Comparison of ENCODE assay signal across 8 cellular contexts in the genomic region with DNA sequence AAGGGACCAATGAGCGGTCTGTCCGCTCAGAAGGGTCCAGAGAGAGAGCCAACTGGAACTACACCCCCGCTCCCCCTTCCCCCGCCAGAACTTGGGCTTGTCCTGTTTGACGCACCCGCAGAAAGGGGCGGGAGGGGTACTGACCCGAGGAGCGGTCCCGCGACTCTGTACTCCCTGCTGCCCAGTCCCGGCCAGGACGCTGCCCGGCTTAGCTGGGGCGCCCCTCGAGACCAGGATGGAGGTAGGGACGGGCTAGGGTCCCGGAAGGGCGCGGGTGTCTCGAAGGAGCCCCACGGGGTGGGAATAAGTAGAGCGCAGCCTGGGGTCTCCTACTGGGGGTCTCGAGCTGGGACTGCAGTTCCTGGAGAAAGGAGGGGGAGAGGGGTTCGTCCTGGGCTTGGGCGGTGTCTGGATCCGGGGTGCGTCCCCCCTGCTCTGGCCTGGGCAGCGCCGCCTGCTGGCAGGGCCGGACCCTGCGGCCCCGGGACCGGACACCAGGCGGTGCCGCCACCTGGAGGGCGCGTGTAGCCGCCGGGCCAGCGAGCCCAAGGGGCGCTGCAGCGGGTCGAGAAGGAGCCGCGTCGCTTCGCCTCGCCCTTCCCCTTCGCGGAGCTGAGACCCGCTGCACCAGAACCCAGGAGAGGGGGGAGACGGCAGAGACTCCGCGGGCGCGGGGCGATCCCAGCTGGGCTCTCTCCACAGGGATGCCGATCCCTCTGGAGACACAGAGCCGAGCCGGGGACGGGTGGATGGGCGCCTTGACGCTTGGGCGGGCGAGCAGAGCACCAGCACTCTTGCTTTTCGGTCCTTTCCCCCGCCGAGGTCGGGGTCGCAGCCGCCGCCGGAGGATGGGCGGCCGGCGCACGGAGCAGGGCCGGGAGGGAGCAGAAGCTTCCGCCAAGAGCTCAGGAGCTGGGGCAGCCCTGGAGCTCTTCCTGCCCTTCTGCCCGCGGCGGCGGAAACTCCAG. TPM values are rescaled to one million over a fixed set of nuclear protein-coding genes. Genes with fewer than 3 reads are reported as not detected.
DNase-seq lines count a peak whose midpoint lies in the region; ATAC-seq and TF ChIP-seq lines count a peak whose summit lies in the region.

No MANE protein-coding gene starts in this region.

- no peaks in the 10 kb centered on the region for H3K27me3 ChIP-seq in right atrium auricular region

- DNase-seq in GM04504 (ENCODE audit: low read depth), result peak; percentile 63
- DNase-seq in KG1 (lab: John Stamatoyannopoulos, UW), result peak; percentile 61
- peak; percentile 68 for DNase-seq in SW480 (ENCODE audit: low spot score)
- peak; percentile 67 for DNase-seq in amniotic epithelial cell (ENCODE audit: low read depth)
- peak; percentile 80 for DNase-seq in right atrium auricular region (ENCODE audit: low spot score)
- peak; percentile 35 for DNase-seq in renal cortical epithelial cell (ENCODE audit: low read depth)
- DNase-seq in NCI-H524 treated with DMSO at 0.1 percent for 48 hours (lab: John Stamatoyannopoulos, UW), result no peak

- peak; percentile 76 for ATAC-seq in GM21737 (IDR thresholded peaks at IDR 0.05; ENCODE audit: unreplicated experiment)

- no peaks in the 10 kb centered on the region for H3K36me3 ChIP-seq in right atrium auricular region

- peak overlapping the region; percentile 75 to 88 for H3K27ac ChIP-seq in right atrium auricular region

- peaks cover 0 to 44% of the 10 kb centered on the region in 2 donors for H3K4me1 ChIP-seq in right atrium auricular region

- peak; percentile 99 to 100 for TF ChIP-seq CTCF in right atrium auricular region (IDR thresholded peaks at IDR 0.05)

- H3K4me3 ChIP-seq in right atrium auricular region, result peak overlapping the region; percentile 64 to 79

- H3K9me3 ChIP-seq in right atrium auricular region, result no peaks in the 10 kb centered on the region

RNA-seq across cellular contexts. Expression of gene CACNB3, which starts 3.7 kb away (rescaled TPM):
- total RNA-seq in right atrium auricular region (1 to 10 TPM; 6.1 to 7.0 TPM), renal cortical epithelial cell (20.7 and 31.1 TPM in 2 replicates)

RNA-seq across cellular contexts. Expression of gene ADCY6, which starts 25.7 kb away (rescaled TPM):
- 10 to 100 TPM; 76.4 to 81.6 TPM for total RNA-seq in right atrium auricular region
- total RNA-seq in renal cortical epithelial cell, result 23.1 and 83.9 TPM in 2 replicates

RNA-seq across cellular contexts. Expression of gene DDX23, which starts 37.4 kb away (rescaled TPM):
- 10 to 100 TPM; 28.3 to 34.2 TPM for total RNA-seq in right atrium auricular region
- total RNA-seq in renal cortical epithelial cell, result 84.7 and 121 TPM in 2 replicates

RNA-seq across cellular contexts. Expression of gene RND1, which starts 51.1 kb away (rescaled TPM):
- total RNA-seq in right atrium auricular region (under 1 TPM in 1 of 2 donors, not detected in 1; 0.70 TPM), renal cortical epithelial cell (0.40 and 17.4 TPM in 2 replicates)
